Comparison of ENCODE assay signal across 1 cellular context in the genomic region with DNA sequence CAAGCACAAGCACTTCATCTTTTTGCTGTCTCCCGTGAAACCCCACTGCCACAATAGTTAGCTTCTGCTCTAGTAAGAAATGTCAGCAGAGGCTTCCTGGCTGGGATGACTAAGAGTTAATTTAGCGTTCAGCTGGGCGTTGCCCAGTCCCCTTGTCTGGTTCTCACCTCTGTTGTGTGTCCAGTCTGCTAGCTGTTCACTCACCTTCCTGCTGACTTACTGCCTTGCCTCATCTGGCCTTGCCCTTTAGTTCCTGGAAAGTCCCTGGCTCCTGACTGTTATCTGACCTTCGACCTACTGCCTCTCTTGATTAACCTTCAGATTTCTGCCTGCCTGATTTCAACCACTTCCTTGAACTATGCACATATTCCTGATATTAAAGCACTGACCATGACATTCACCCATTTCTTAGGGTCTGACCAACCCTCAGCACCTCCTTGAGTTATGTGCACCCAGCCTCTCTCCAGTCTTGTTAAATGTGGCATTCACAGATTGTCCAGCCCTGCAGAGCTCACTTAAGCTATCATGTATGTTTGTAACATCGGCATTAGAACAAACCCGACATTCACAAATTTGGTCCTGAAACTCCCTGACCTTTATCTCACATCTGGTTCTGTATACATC.
TF ChIP-seq lines count a peak whose summit lies in the region.

No MANE protein-coding gene starts in this region.

TF ChIP-seq in HepG2, 621 proteins besides CTCF, POLR2A, EP300 and RAD21 (continued from another document and continues in another):
- TF ChIP-seq, protein P1, sequence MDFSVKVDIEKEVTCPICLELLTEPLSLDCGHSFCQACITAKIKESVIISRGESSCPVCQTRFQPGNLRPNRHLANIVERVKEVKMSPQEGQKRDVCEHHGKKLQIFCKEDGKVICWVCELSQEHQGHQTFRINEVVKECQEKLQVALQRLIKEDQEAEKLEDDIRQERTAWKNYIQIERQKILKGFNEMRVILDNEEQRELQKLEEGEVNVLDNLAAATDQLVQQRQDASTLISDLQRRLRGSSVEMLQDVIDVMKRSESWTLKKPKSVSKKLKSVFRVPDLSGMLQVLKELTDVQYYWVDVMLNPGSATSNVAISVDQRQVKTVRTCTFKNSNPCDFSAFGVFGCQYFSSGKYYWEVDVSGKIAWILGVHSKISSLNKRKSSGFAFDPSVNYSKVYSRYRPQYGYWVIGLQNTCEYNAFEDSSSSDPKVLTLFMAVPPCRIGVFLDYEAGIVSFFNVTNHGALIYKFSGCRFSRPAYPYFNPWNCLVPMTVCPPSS (IDR thresholded peaks at IDR 0.05) = no peak
- TF ChIP-seq HIVEP1 (CRISPR knock-in tag; IDR thresholded peaks at IDR 0.05) = no peak
- peak; percentile 57 for TF ChIP-seq NR2F6 (IDR thresholded peaks at IDR 0.05)
- peak; percentile 74 for TF ChIP-seq NR2F6 (CRISPR knock-in tag; IDR thresholded peaks at IDR 0.05)
- TF ChIP-seq GATAD2A (CRISPR knock-in tag; IDR thresholded peaks at IDR 0.05) = no peak
- no peak for TF ChIP-seq ETV6 (CRISPR knock-in tag; conservative IDR thresholded peaks at IDR 0.05)
- peak; percentile 42 for TF ChIP-seq HNF4A (CRISPR knock-in tag; IDR thresholded peaks at IDR 0.05)
- TF ChIP-seq, protein P2, sequence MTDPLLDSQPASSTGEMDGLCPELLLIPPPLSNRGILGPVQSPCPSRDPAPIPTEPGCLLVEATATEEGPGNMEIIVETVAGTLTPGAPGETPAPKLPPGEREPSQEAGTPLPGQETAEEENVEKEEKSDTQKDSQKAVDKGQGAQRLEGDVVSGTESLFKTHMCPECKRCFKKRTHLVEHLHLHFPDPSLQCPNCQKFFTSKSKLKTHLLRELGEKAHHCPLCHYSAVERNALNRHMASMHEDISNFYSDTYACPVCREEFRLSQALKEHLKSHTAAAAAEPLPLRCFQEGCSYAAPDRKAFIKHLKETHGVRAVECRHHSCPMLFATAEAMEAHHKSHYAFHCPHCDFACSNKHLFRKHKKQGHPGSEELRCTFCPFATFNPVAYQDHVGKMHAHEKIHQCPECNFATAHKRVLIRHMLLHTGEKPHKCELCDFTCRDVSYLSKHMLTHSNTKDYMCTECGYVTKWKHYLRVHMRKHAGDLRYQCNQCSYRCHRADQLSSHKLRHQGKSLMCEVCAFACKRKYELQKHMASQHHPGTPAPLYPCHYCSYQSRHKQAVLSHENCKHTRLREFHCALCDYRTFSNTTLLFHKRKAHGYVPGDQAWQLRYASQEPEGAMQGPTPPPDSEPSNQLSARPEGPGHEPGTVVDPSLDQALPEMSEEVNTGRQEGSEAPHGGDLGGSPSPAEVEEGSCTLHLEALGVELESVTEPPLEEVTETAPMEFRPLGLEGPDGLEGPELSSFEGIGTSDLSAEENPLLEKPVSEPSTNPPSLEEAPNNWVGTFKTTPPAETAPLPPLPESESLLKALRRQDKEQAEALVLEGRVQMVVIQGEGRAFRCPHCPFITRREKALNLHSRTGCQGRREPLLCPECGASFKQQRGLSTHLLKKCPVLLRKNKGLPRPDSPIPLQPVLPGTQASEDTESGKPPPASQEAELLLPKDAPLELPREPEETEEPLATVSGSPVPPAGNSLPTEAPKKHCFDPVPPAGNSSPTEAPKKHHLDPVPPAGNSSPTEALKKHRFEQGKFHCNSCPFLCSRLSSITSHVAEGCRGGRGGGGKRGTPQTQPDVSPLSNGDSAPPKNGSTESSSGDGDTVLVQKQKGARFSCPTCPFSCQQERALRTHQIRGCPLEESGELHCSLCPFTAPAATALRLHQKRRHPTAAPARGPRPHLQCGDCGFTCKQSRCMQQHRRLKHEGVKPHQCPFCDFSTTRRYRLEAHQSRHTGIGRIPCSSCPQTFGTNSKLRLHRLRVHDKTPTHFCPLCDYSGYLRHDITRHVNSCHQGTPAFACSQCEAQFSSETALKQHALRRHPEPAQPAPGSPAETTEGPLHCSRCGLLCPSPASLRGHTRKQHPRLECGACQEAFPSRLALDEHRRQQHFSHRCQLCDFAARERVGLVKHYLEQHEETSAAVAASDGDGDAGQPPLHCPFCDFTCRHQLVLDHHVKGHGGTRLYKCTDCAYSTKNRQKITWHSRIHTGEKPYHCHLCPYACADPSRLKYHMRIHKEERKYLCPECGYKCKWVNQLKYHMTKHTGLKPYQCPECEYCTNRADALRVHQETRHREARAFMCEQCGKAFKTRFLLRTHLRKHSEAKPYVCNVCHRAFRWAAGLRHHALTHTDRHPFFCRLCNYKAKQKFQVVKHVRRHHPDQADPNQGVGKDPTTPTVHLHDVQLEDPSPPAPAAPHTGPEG (CRISPR knock-in tag; IDR thresholded peaks at IDR 0.05) = no peak
- TF ChIP-seq MED13 (CRISPR knock-in tag; IDR thresholded peaks at IDR 0.05) = no peak
- no peak for TF ChIP-seq NONO (IDR thresholded peaks at IDR 0.05)
- TF ChIP-seq NONO (CRISPR knock-in tag; conservative IDR thresholded peaks at IDR 0.05) = no peak
- peak; percentile 90 for TF ChIP-seq TBL1XR1 (IDR thresholded peaks at IDR 0.05; ENCODE audit: borderline replicate concordance, low read length, partially characterized antibody)
- no peak for TF ChIP-seq HMG20B (CRISPR knock-in tag; conservative IDR thresholded peaks at IDR 0.05)
- peak; percentile 98 for TF ChIP-seq BCL6 (CRISPR knock-in tag; IDR thresholded peaks at IDR 0.05)
- TF ChIP-seq, protein P3, sequence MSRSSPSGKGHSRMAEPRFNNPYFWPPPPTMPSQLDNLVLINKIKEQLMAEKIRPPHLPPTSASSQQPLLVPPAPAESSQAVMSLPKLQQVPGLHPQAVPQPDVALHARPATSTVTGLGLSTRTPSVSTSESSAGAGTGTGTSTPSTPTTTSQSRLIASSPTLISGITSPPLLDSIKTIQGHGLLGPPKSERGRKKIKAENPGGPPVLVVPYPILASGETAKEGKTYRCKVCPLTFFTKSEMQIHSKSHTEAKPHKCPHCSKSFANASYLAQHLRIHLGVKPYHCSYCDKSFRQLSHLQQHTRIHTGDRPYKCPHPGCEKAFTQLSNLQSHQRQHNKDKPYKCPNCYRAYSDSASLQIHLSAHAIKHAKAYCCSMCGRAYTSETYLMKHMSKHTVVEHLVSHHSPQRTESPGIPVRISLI (CRISPR knock-in tag; IDR thresholded peaks at IDR 0.05; ENCODE audit: borderline replicate concordance) = no peak
- TF ChIP-seq SALL1 (CRISPR knock-in tag; IDR thresholded peaks at IDR 0.05) = peak; percentile 43; the same call in 1 of the 2 replicates
- TF ChIP-seq, protein P4, sequence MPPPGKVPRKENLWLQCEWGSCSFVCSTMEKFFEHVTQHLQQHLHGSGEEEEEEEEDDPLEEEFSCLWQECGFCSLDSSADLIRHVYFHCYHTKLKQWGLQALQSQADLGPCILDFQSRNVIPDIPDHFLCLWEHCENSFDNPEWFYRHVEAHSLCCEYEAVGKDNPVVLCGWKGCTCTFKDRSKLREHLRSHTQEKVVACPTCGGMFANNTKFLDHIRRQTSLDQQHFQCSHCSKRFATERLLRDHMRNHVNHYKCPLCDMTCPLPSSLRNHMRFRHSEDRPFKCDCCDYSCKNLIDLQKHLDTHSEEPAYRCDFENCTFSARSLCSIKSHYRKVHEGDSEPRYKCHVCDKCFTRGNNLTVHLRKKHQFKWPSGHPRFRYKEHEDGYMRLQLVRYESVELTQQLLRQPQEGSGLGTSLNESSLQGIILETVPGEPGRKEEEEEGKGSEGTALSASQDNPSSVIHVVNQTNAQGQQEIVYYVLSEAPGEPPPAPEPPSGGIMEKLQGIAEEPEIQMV (CRISPR knock-in tag; IDR thresholded peaks at IDR 0.05; ENCODE audit: low read depth) = no peak
- peak; percentile 93 for TF ChIP-seq RARA (CRISPR knock-in tag; IDR thresholded peaks at IDR 0.05)
- no peak for TF ChIP-seq BRD4 (CRISPR knock-in tag; IDR thresholded peaks at IDR 0.05)
- TF ChIP-seq, protein P5, sequence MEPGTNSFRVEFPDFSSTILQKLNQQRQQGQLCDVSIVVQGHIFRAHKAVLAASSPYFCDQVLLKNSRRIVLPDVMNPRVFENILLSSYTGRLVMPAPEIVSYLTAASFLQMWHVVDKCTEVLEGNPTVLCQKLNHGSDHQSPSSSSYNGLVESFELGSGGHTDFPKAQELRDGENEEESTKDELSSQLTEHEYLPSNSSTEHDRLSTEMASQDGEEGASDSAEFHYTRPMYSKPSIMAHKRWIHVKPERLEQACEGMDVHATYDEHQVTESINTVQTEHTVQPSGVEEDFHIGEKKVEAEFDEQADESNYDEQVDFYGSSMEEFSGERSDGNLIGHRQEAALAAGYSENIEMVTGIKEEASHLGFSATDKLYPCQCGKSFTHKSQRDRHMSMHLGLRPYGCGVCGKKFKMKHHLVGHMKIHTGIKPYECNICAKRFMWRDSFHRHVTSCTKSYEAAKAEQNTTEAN (CRISPR knock-in tag; conservative IDR thresholded peaks at IDR 0.05) = no peak
- no peak for TF ChIP-seq KDM4B (CRISPR knock-in tag; IDR thresholded peaks at IDR 0.05)
- peak; percentile 40 to 75 for TF ChIP-seq NR2F1 (CRISPR knock-in tag; IDR thresholded peaks at IDR 0.05)
- no peak for TF ChIP-seq ISL2 (CRISPR knock-in tag; IDR thresholded peaks at IDR 0.05)
- no peak for TF ChIP-seq CBX2 (IDR thresholded peaks at IDR 0.05; ENCODE audit: low read depth, low read length)
- TF ChIP-seq CBX2 (CRISPR knock-in tag; IDR thresholded peaks at IDR 0.05; ENCODE audit: low read depth) = no peak
- no peak for TF ChIP-seq FOXJ3 (CRISPR knock-in tag; IDR thresholded peaks at IDR 0.05; ENCODE audit: borderline replicate concordance)
- TF ChIP-seq, protein P6, sequence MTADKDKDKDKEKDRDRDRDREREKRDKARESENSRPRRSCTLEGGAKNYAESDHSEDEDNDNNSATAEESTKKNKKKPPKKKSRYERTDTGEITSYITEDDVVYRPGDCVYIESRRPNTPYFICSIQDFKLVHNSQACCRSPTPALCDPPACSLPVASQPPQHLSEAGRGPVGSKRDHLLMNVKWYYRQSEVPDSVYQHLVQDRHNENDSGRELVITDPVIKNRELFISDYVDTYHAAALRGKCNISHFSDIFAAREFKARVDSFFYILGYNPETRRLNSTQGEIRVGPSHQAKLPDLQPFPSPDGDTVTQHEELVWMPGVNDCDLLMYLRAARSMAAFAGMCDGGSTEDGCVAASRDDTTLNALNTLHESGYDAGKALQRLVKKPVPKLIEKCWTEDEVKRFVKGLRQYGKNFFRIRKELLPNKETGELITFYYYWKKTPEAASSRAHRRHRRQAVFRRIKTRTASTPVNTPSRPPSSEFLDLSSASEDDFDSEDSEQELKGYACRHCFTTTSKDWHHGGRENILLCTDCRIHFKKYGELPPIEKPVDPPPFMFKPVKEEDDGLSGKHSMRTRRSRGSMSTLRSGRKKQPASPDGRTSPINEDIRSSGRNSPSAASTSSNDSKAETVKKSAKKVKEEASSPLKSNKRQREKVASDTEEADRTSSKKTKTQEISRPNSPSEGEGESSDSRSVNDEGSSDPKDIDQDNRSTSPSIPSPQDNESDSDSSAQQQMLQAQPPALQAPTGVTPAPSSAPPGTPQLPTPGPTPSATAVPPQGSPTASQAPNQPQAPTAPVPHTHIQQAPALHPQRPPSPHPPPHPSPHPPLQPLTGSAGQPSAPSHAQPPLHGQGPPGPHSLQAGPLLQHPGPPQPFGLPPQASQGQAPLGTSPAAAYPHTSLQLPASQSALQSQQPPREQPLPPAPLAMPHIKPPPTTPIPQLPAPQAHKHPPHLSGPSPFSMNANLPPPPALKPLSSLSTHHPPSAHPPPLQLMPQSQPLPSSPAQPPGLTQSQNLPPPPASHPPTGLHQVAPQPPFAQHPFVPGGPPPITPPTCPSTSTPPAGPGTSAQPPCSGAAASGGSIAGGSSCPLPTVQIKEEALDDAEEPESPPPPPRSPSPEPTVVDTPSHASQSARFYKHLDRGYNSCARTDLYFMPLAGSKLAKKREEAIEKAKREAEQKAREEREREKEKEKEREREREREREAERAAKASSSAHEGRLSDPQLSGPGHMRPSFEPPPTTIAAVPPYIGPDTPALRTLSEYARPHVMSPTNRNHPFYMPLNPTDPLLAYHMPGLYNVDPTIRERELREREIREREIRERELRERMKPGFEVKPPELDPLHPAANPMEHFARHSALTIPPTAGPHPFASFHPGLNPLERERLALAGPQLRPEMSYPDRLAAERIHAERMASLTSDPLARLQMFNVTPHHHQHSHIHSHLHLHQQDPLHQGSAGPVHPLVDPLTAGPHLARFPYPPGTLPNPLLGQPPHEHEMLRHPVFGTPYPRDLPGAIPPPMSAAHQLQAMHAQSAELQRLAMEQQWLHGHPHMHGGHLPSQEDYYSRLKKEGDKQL (CRISPR knock-in tag; IDR thresholded peaks at IDR 0.05; ENCODE audit: low read depth) = no peak
- TF ChIP-seq ZNF235 (CRISPR knock-in tag; IDR thresholded peaks at IDR 0.05; ENCODE audit: borderline replicate concordance) = no peak
- no peak for TF ChIP-seq THAP11 (CRISPR knock-in tag; IDR thresholded peaks at IDR 0.05)
- TF ChIP-seq, protein P7, sequence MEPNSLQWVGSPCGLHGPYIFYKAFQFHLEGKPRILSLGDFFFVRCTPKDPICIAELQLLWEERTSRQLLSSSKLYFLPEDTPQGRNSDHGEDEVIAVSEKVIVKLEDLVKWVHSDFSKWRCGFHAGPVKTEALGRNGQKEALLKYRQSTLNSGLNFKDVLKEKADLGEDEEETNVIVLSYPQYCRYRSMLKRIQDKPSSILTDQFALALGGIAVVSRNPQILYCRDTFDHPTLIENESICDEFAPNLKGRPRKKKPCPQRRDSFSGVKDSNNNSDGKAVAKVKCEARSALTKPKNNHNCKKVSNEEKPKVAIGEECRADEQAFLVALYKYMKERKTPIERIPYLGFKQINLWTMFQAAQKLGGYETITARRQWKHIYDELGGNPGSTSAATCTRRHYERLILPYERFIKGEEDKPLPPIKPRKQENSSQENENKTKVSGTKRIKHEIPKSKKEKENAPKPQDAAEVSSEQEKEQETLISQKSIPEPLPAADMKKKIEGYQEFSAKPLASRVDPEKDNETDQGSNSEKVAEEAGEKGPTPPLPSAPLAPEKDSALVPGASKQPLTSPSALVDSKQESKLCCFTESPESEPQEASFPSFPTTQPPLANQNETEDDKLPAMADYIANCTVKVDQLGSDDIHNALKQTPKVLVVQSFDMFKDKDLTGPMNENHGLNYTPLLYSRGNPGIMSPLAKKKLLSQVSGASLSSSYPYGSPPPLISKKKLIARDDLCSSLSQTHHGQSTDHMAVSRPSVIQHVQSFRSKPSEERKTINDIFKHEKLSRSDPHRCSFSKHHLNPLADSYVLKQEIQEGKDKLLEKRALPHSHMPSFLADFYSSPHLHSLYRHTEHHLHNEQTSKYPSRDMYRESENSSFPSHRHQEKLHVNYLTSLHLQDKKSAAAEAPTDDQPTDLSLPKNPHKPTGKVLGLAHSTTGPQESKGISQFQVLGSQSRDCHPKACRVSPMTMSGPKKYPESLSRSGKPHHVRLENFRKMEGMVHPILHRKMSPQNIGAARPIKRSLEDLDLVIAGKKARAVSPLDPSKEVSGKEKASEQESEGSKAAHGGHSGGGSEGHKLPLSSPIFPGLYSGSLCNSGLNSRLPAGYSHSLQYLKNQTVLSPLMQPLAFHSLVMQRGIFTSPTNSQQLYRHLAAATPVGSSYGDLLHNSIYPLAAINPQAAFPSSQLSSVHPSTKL (CRISPR knock-in tag; IDR thresholded peaks at IDR 0.05) = peak; percentile 39; the same call in 1 of the 2 replicates
- TF ChIP-seq, protein P8, sequence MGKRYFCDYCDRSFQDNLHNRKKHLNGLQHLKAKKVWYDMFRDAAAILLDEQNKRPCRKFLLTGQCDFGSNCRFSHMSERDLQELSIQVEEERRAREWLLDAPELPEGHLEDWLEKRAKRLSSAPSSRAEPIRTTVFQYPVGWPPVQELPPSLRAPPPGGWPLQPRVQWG (CRISPR knock-in tag; IDR thresholded peaks at IDR 0.05; ENCODE audit: borderline replicate concordance, low read depth) = no peak
